In genomic region chr1:145871994-145872411, GRCh38 we compare ENCODE assay signal across 8 cellular contexts. TPM values are rescaled to one million over a fixed set of nuclear protein-coding genes. Genes with fewer than 3 reads are reported as not detected.
DNase-seq lines count a peak whose midpoint lies in the region; ATAC-seq, FAIRE-seq and TF ChIP-seq lines count a peak whose summit lies in the region.

No MANE protein-coding gene starts in this region.

- H3K27ac ChIP-seq in esophagus squamous epithelium = peak overlapping the region; percentile 61 to 85 (median 80)
- H3K27ac ChIP-seq in muscle layer of colon (ENCODE audit: low read depth, low read length) = peak overlapping the region; percentile 75

- H3K27me3 Mint-ChIP-seq in stimulated activated naive CD8-positive, alpha-beta T cell treated with anti-CD3 and anti-CD28 coated beads, Interleukin-15, amount 100 ng/mL, for 72 hours = peaks cover 45% of the 10 kb centered on the region

- no peak for TF ChIP-seq POLR2A in esophagus squamous epithelium (IDR thresholded peaks at IDR 0.05)
- TF ChIP-seq POLR2A in GM12892 (IDR thresholded peaks at IDR 0.05; ENCODE audit: low read depth, low read length) = no peak

- no peak for FAIRE-seq in GM12892 (lab: Jason Lieb, UNC)

- H3K27me3 ChIP-seq in esophagus squamous epithelium (no peaks in the 10 kb centered on the region), muscle layer of colon (ENCODE audit: control insufficient read depth in 1 of 2, insufficient read depth in 2 of 2, low read length in 2 of 2) (no peaks in the 10 kb centered on the region)

- intact Hi-C loops in esophagus squamous epithelium (cut with DNase I) = no loop called here

- peak overlapping the region; percentile 76 for H3K9ac ChIP-seq in muscle layer of colon (ENCODE audit: low read length)

- peaks cover 24% of the 10 kb centered on the region for H3K4me1 Mint-ChIP-seq in stimulated activated naive CD8-positive, alpha-beta T cell treated with anti-CD3 and anti-CD28 coated beads, Interleukin-15, amount 100 ng/mL, for 72 hours

- H3K27ac Mint-ChIP-seq in stimulated activated naive CD8-positive, alpha-beta T cell treated with anti-CD3 and anti-CD28 coated beads, Interleukin-15, amount 100 ng/mL, for 72 hours = peak overlapping the region; percentile 68 to 94

- peak overlapping the region; percentile 23 to 62 (median 51) for H3K4me3 ChIP-seq in esophagus squamous epithelium
- peak overlapping the region; percentile 66 to 69 for H3K4me3 ChIP-seq in muscle layer of colon (ENCODE audit: low read depth in 1 of 2, low read length in 2 of 2)

- peak overlapping the region; percentile 77 to 82 for H3K4me3 Mint-ChIP-seq in stimulated activated naive CD8-positive, alpha-beta T cell treated with anti-CD3 and anti-CD28 coated beads, Interleukin-15, amount 100 ng/mL, for 72 hours

- no peaks in the 10 kb centered on the region for H3K9me3 ChIP-seq in esophagus squamous epithelium
- no peaks in the 10 kb centered on the region for H3K9me3 ChIP-seq in muscle layer of colon (ENCODE audit: low read length)

- ATAC-seq in stimulated activated naive CD8-positive, alpha-beta T cell treated with anti-CD3 and anti-CD28 coated beads, Interleukin-15, amount 100 ng/mL, for 72 hours = peak; percentile 87
- no peak for ATAC-seq in HG03432 (IDR thresholded peaks at IDR 0.05; ENCODE audit: unreplicated experiment)

- H3K9me3 Mint-ChIP-seq in stimulated activated naive CD8-positive, alpha-beta T cell treated with anti-CD3 and anti-CD28 coated beads, Interleukin-15, amount 100 ng/mL, for 72 hours = no peaks in the 10 kb centered on the region

- 7 to 28% methylated on average over 16 to 28 of the region's 28 CpGs for WGBS in esophagus squamous epithelium, 2 donors

- peak; percentile 69 for DNase-seq in HCEC 1CT
- DNase-seq in activated CD8-positive, alpha-beta memory T cell treated with anti-CD3 and anti-CD28 coated beads, Interleukin-2, amount 50 U/mL, for 4 hours = peak; percentile 44
- DNase-seq in esophagus squamous epithelium (lab: John Stamatoyannopoulos, UW) = no peak
- peak; percentile 52 for DNase-seq in stimulated activated naive CD8-positive, alpha-beta T cell treated with anti-CD3 and anti-CD28 coated beads, Interleukin-15, amount 100 ng/mL, for 72 hours
- no peak for DNase-seq in NCI-H2107 (lab: John Stamatoyannopoulos, UW)
- no peak for DNase-seq in GM12892 (ENCODE audit: insufficient read length)

- no peak for TF ChIP-seq CTCF in esophagus squamous epithelium (IDR thresholded peaks at IDR 0.05)

- peaks cover 9 to 28% (median 14%) of the 10 kb centered on the region in 3 donors for H3K4me1 ChIP-seq in esophagus squamous epithelium
- peaks cover 13% of the 10 kb centered on the region for H3K4me1 ChIP-seq in muscle layer of colon (ENCODE audit: insufficient read depth, low read length)

- H3K36me3 ChIP-seq in esophagus squamous epithelium = peaks cover 0 to 26% (median 0%) of the 10 kb centered on the region in 3 donors
- peaks cover 12% of the 10 kb centered on the region for H3K36me3 ChIP-seq in muscle layer of colon (ENCODE audit: insufficient read depth, low read length)

RNA-seq across cellular contexts. Expression of gene PIAS3, which starts 13.1 kb away (rescaled TPM):
- total RNA-seq in esophagus squamous epithelium = 10 to 100 TPM; 20.9 to 51.8 (median 38.2) TPM
- polyA plus RNA-seq in GM12892 (2012; ENCODE audit: missing spikeins) = 9.8 TPM

RNA-seq across cellular contexts. Expression of gene ANKRD35, which starts 13.7 kb away (rescaled TPM):
- total RNA-seq in esophagus squamous epithelium = 10 to 100 TPM in 2 of 4 donors, 1 to 10 TPM in 2; 9.0 to 22.4 (median 10.9) TPM
- not detected for polyA plus RNA-seq in GM12892 (2012; ENCODE audit: missing spikeins)

RNA-seq across cellular contexts. Expression of gene NUDT17, which starts 26.6 kb away (rescaled TPM):
- 1 to 10 TPM; 1.1 to 3.8 (median 1.8) TPM for total RNA-seq in esophagus squamous epithelium
- polyA plus RNA-seq in GM12892 (2012; ENCODE audit: missing spikeins) = 2.7 TPM

RNA-seq across cellular contexts. Expression of gene ITGA10, which starts 37.8 kb away (rescaled TPM):
- total RNA-seq in esophagus squamous epithelium = 1 to 10 TPM in 3 of 4 donors, under 1 TPM in 1; 0.83 to 7.2 (median 1.5) TPM
- polyA plus RNA-seq in GM12892 (2012; ENCODE audit: missing spikeins) = 0.95 TPM

RNA-seq across cellular contexts. Expression of gene PEX11B, which starts 46.5 kb away (rescaled TPM):
- 10 to 100 TPM; 19.3 to 30.8 (median 25.1) TPM for total RNA-seq in esophagus squamous epithelium
- polyA plus RNA-seq in GM12892 (2012; ENCODE audit: missing spikeins) = 35.2 TPM

Comparison
In these comparisons a context has a peak if more than half of its experiments do, and no peak if none do; other contexts are left out.
1. DNase-seq: peak in HCEC 1CT (single experiment), activated CD8-positive, alpha-beta memory T cell treated with anti-CD3 and anti-CD28 coated beads, Interleukin-2, amount 50 U/mL, for 4 hours (single experiment) and stimulated activated naive CD8-positive, alpha-beta T cell treated with anti-CD3 and anti-CD28 coated beads, Interleukin-15, amount 100 ng/mL, for 72 hours (2 of 2); none in esophagus squamous epithelium (single experiment), NCI-H2107 (single experiment) and GM12892 (single experiment).